1 cellular context compared by ENCODE assay signal in genomic region chr16:85490407-85490806, GRCh38.
TF ChIP-seq lines count a peak whose summit lies in the region.

No MANE protein-coding gene starts in this region.

TF ChIP-seq in H1, 55 proteins besides CTCF, POLR2A, EP300 and RAD21:
- TF ChIP-seq SIN3A (conservative IDR thresholded peaks at IDR 0.05 in 1 of 2, IDR thresholded peaks at IDR 0.05 in 1 of 2; ENCODE audit: low read depth in 1 of 2, low read length in 2 of 2) (no peak), SP2 (IDR thresholded peaks at IDR 0.05; ENCODE audit: low read length) (no peak), SP4 (IDR thresholded peaks at IDR 0.05; ENCODE audit: low read length) (no peak), CBX8 (IDR thresholded peaks at IDR 0.05; ENCODE audit: borderline replicate concordance, low read depth, low read length) (no peak), ZNF274 (IDR thresholded peaks at IDR 0.05; ENCODE audit: borderline replicate concordance, extremely low read depth, low read length) (no peak), E2F6 (IDR thresholded peaks at IDR 0.05) (no peak)
